ENCODE assay signal across 16 cellular contexts in genomic region chr11:46642627-46643335, GRCh38. TPM values are rescaled to one million over a fixed set of nuclear protein-coding genes. Genes with fewer than 3 reads are reported as not detected.
DNase-seq lines count a peak whose midpoint lies in the region; ATAC-seq and TF ChIP-seq lines count a peak whose summit lies in the region.
"Had no signal": no experiment of that assay in that cellular context is flagged by ENCODE, and none has a peak within 500 bp of the region (broad histone marks: within the 10 kb centered on the region; RNA-seq: fewer than 3 reads in every experiment).

No MANE protein-coding gene starts in this region.

- peak; percentile 18 for DNase-seq in ELF-1 (ENCODE audit: low read depth, low spot score)
- peak; percentile 9 for DNase-seq in KBM-7
- DNase-seq in activated naive CD8-positive, alpha-beta T cell treated with anti-CD3 and anti-CD28 coated beads for 36 hours = no peak
- DNase-seq in naive thymus-derived CD8-positive, alpha-beta T cell = peak in 6 of 10 donors; percentile 7 to 53 (median 38)
- DNase-seq in NCI-H2196 (lab: John Stamatoyannopoulos, UW; ENCODE audit: unreplicated experiment) = no peak
- no peak for DNase-seq in NCI-H774 (lab: John Stamatoyannopoulos, UW)
- no peak for DNase-seq in prostate gland (ENCODE audit: low spot score)
- DNase-seq: CD4-positive, alpha-beta memory T cell; DMS 273 treated with DMSO at 0.1 percent for 48 hours; H9; NCI-H1436 treated with DMSO at 0.1 percent for 48 hours; NCI-H2081 treated with DMSO at 0.1 percent for 48 hours; NCI-H2227 treated with DMSO at 0.1 percent for 48 hours; NCI-H526 treated with DMSO at 0.1 percent for 48 hours; NK-92 treated with Interleukin-12 subunit alpha and Interleukin-12 subunit beta, amount 100 ng/mL, for 24 hours had no signal

- no peak for TF ChIP-seq CTCF in prostate gland (IDR thresholded peaks at IDR 0.05)

- no peak for TF ChIP-seq POLR2A in prostate gland (IDR thresholded peaks at IDR 0.05)

- in situ Hi-C loops in KBM-7 (cut with MboI; ENCODE audit: low pct_unique_long_range_greater_than_20kb, low sequenced_read_pairs) = no loop called here

- H3K4me3 Mint-ChIP-seq in activated naive CD8-positive, alpha-beta T cell treated with anti-CD3 and anti-CD28 coated beads for 36 hours = no peak overlapping the region
- peak overlapping the region in 8 of 10 donors; percentile 31 to 72 (median 48) for H3K4me3 Mint-ChIP-seq in naive thymus-derived CD8-positive, alpha-beta T cell
- H3K4me3 Mint-ChIP-seq: B cell; CD4-positive, alpha-beta memory T cell; H9 had no signal

- H3K4me1 ChIP-seq in prostate gland (replicated peaks) = no peaks in the 10 kb centered on the region

- H3K27me3 ChIP-seq in prostate gland (replicated peaks; ENCODE audit: insufficient read depth) = no peaks in the 10 kb centered on the region

- intact Hi-C loops in prostate gland (cut with DNase I) = no loop called here

- H3K27ac Mint-ChIP-seq in activated naive CD8-positive, alpha-beta T cell treated with anti-CD3 and anti-CD28 coated beads for 36 hours = peak overlapping the region; percentile 3
- H3K27ac Mint-ChIP-seq in naive thymus-derived CD8-positive, alpha-beta T cell = peak overlapping the region; percentile 67 to 91 (median 84)
- H3K27ac Mint-ChIP-seq: B cell had no signal

- peaks cover 13% of the 10 kb centered on the region for H3K4me1 Mint-ChIP-seq in activated naive CD8-positive, alpha-beta T cell treated with anti-CD3 and anti-CD28 coated beads for 36 hours
- peaks cover 12 to 33% (median 24%) of the 10 kb centered on the region in 4 donors for H3K4me1 Mint-ChIP-seq in naive thymus-derived CD8-positive, alpha-beta T cell
- H3K4me1 Mint-ChIP-seq: H9 had no signal

- peaks cover 32% of the 10 kb centered on the region for H3K36me3 Mint-ChIP-seq in activated naive CD8-positive, alpha-beta T cell treated with anti-CD3 and anti-CD28 coated beads for 36 hours
- H3K36me3 Mint-ChIP-seq in naive thymus-derived CD8-positive, alpha-beta T cell = peaks cover 11 to 81% (median 39%) of the 10 kb centered on the region in 3 donors

- H3K27me3 Mint-ChIP-seq in activated naive CD8-positive, alpha-beta T cell treated with anti-CD3 and anti-CD28 coated beads for 36 hours = no peaks in the 10 kb centered on the region
- H3K27me3 Mint-ChIP-seq in naive thymus-derived CD8-positive, alpha-beta T cell = no peaks in the 10 kb centered on the region
- H3K27me3 Mint-ChIP-seq: B cell; CD4-positive, alpha-beta memory T cell had no signal

- H3K4me3 ChIP-seq in prostate gland = no peak overlapping the region

- no peaks in the 10 kb centered on the region for H3K9me3 ChIP-seq in prostate gland

- H3K9me3 Mint-ChIP-seq in activated naive CD8-positive, alpha-beta T cell treated with anti-CD3 and anti-CD28 coated beads for 36 hours = peaks cover 3% of the 10 kb centered on the region
- H3K9me3 Mint-ChIP-seq in naive thymus-derived CD8-positive, alpha-beta T cell = peaks cover 0 to 6% (median 0%) of the 10 kb centered on the region in 9 donors
- H3K9me3 Mint-ChIP-seq: CD4-positive, alpha-beta memory T cell; H9 had no signal

- no peak overlapping the region for H3K27ac ChIP-seq in prostate gland

- POLR2A ChIA-PET in naive thymus-derived CD8-positive, alpha-beta T cell (lab: Charles Lee) = interaction anchor here (0.9 to 1.8 kb wide), 3 partner anchors 30 to 58 kb away, joined by 3 to 5 read pairs (median 3); partner anchors contain the start of genes ARHGAP1 and ZNF408

- peak; percentile 57 to 97 for ATAC-seq in naive thymus-derived CD8-positive, alpha-beta T cell

- WGBS in prostate gland = 91% methylated on average over 8 of the region's 8 CpGs

- H3K36me3 ChIP-seq in prostate gland = no peaks in the 10 kb centered on the region

RNA-seq across cellular contexts. Expression of gene ATG13, which starts 25.4 kb away (rescaled TPM):
- total RNA-seq in activated naive CD8-positive, alpha-beta T cell treated with anti-CD3 and anti-CD28 coated beads for 36 hours = 10 to 100 TPM; 49.2 to 51.4 TPM
- 10 to 100 TPM; 97.1 to 98.6 TPM for total RNA-seq in naive thymus-derived CD8-positive, alpha-beta T cell
- 10 to 100 TPM; 59.6 to 77.9 (median 67.6) TPM for polyA plus RNA-seq in naive thymus-derived CD8-positive, alpha-beta T cell
- total RNA-seq in prostate gland = 100 to 1,000 TPM in 1 of 2 donors, 10 to 100 TPM in 1; 54.3 to 172 TPM

RNA-seq across cellular contexts. Expression of gene HARBI1, which starts 25.8 kb away (rescaled TPM):
- total RNA-seq in activated naive CD8-positive, alpha-beta T cell treated with anti-CD3 and anti-CD28 coated beads for 36 hours = 1 to 10 TPM; 2.6 to 4.5 TPM
- 1 to 10 TPM; 8.3 to 9.4 TPM for total RNA-seq in naive thymus-derived CD8-positive, alpha-beta T cell
- polyA plus RNA-seq in naive thymus-derived CD8-positive, alpha-beta T cell = 1 to 10 TPM; 5.5 to 7.7 (median 6.0) TPM
- total RNA-seq in prostate gland = 1 to 10 TPM; 3.1 to 4.1 TPM

RNA-seq across cellular contexts. Expression of gene AMBRA1, which starts 49.0 kb away (rescaled TPM):
- 10 to 100 TPM; 24.6 to 27.2 TPM for total RNA-seq in activated naive CD8-positive, alpha-beta T cell treated with anti-CD3 and anti-CD28 coated beads for 36 hours
- 10 to 100 TPM; 36.8 to 38.8 TPM for total RNA-seq in naive thymus-derived CD8-positive, alpha-beta T cell
- 10 to 100 TPM in 1 of 3 donors, 1 to 10 TPM in 2; 6.1 to 16.3 (median 7.4) TPM for polyA plus RNA-seq in naive thymus-derived CD8-positive, alpha-beta T cell
- total RNA-seq in prostate gland = 10 to 100 TPM; 56.2 to 60.7 TPM

RNA-seq across cellular contexts. Expression of gene ARHGAP1, which starts 57.6 kb away (rescaled TPM):
- 10 to 100 TPM; 45.1 to 46.8 TPM for total RNA-seq in activated naive CD8-positive, alpha-beta T cell treated with anti-CD3 and anti-CD28 coated beads for 36 hours
- total RNA-seq in naive thymus-derived CD8-positive, alpha-beta T cell = 10 to 100 TPM; 67.5 to 71.2 TPM
- 10 to 100 TPM; 35.5 to 63.1 (median 43.5) TPM for polyA plus RNA-seq in naive thymus-derived CD8-positive, alpha-beta T cell
- 10 to 100 TPM; 73.2 to 94.5 TPM for total RNA-seq in prostate gland

RNA-seq across cellular contexts. Expression of gene ZNF408, which starts 58.0 kb away (rescaled TPM):
- 10 to 100 TPM; 12.9 to 15.1 TPM for total RNA-seq in activated naive CD8-positive, alpha-beta T cell treated with anti-CD3 and anti-CD28 coated beads for 36 hours
- total RNA-seq in naive thymus-derived CD8-positive, alpha-beta T cell = 10 to 100 TPM; 21.4 to 26.5 TPM
- polyA plus RNA-seq in naive thymus-derived CD8-positive, alpha-beta T cell = 10 to 100 TPM in 1 of 3 donors, 1 to 10 TPM in 2; 6.3 to 11.7 (median 9.6) TPM
- 10 to 100 TPM in 1 of 2 donors, 1 to 10 TPM in 1; 9.9 to 17.8 TPM for total RNA-seq in prostate gland

Comparison
In these comparisons a context has a peak if more than half of its experiments do, and no peak if none do; other contexts are left out.
1. DNase-seq: peak in ELF-1 (single experiment), KBM-7 (single experiment) and naive thymus-derived CD8-positive, alpha-beta T cell (6 of 10); none in activated naive CD8-positive, alpha-beta T cell treated with anti-CD3 and anti-CD28 coated beads for 36 hours (single experiment), NCI-H2196 (single experiment), NCI-H774 (single experiment) and prostate gland (single experiment).